Comparison of ENCODE assay signal across 4 cellular contexts in genomic region chr3:68614087-68614486, GRCh38.
TF ChIP-seq lines count a peak whose summit lies in the region.

No MANE protein-coding gene starts in this region.

TF ChIP-seq in HepG2, 621 proteins besides CTCF, POLR2A, EP300 and RAD21:
- TF ChIP-seq ZNF720 (CRISPR knock-in tag; IDR thresholded peaks at IDR 0.05) = no peak
- peak; percentile 57; the same call in 1 of the 2 replicates for TF ChIP-seq MAFF (IDR thresholded peaks at IDR 0.05; ENCODE audit: low read depth, low read length)
- TF ChIP-seq MAFK (conservative IDR thresholded peaks at IDR 0.05 in 1 of 2, IDR thresholded peaks at IDR 0.05 in 1 of 2; ENCODE audit: low read length in 2 of 2) = peak; percentile 48 to 80; a peak in 3 of 4 replicates
TF ChIP-seq in HepG2: peak in this region for 2.

TF ChIP-seq in A549, 52 proteins besides CTCF, POLR2A, EP300 and RAD21:
- TF ChIP-seq MAFK (IDR thresholded peaks at IDR 0.05; ENCODE audit: partially characterized antibody) = peak; percentile 58
- TF ChIP-seq GATA3 (IDR thresholded peaks at IDR 0.05; ENCODE audit: borderline replicate concordance) = no peak
TF ChIP-seq in A549: peak in this region for 1.

TF ChIP-seq in IMR-90, 13 proteins besides CTCF, POLR2A, EP300 and RAD21:
- TF ChIP-seq MAFK (IDR thresholded peaks at IDR 0.05; ENCODE audit: low read depth, low read length) (peak; percentile 42), CHD1 (IDR thresholded peaks at IDR 0.05; ENCODE audit: low read depth, low read length) (no peak)

TF ChIP-seq in endothelial cell of umbilical vein, 7 proteins besides CTCF, POLR2A, EP300 and RAD21:
- no peak for TF ChIP-seq POLR2AphosphoS5 (IDR thresholded peaks at IDR 0.05; ENCODE audit: insufficient read depth, low read depth, low read length)
- no peak for TF ChIP-seq FOS (IDR thresholded peaks at IDR 0.05; ENCODE audit: borderline replicate concordance, insufficient read depth, low read length)
TF ChIP-seq in endothelial cell of umbilical vein: peak in this region for 0.
